Comparison of ENCODE assay signal across 18 cellular contexts in the genomic region with DNA sequence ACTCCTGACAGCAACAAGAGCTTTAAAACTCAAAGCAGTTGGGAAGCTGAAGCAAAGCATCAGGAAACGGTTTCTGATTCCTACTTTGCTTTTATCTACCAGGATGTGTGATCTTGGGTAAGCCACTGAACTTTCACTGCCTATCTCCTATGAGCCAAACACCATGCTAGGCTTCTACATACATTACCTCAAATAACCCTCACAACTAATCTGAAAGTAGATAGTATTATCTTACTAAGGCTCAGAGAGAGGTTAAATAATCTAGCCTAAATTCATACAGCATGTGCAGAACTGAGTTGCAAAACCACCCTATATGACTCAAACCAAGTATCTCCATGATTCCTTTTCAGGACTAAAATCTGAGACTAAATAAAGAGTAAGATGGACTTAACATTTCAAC.
A peak's percentile ranks its signal among the peaks of the same experiment; 100 is the strongest.
DNase-seq lines count a peak whose midpoint lies in the region; ATAC-seq, FAIRE-seq and TF ChIP-seq lines count a peak whose summit lies in the region.
"Had no signal": no experiment of that assay in that cellular context is flagged by ENCODE, and none has a peak within 500 bp of the region (broad histone marks: within the 10 kb centered on the region; RNA-seq: fewer than 3 reads in every experiment).

No MANE protein-coding gene starts in this region.

- no peaks in the 10 kb centered on the region for H3K36me3 ChIP-seq in mesendoderm (ENCODE audit: control insufficient read depth, insufficient read depth, low read length)
- H3K36me3 ChIP-seq: right atrium auricular region had no signal

- DNase-seq in D721Med (ENCODE audit: insufficient read length, low spot score), result no peak
- DNase-seq in NCI-H82 treated with DMSO at 0.1 percent for 48 hours (lab: John Stamatoyannopoulos, UW; ENCODE audit: unreplicated experiment), result peak; percentile 22
- peak; percentile 17 for DNase-seq in epithelial cell of esophagus (ENCODE audit: low read depth)
- peak; percentile 57 for DNase-seq in mesendoderm
- no peak for DNase-seq in NCI-H1417 (lab: John Stamatoyannopoulos, UW)
- DNase-seq in stimulated activated naive CD4-positive, alpha-beta T cell treated with Interleukin-2 at 50 U/mL for 16 hours (lab: John Stamatoyannopoulos, UW), result no peak
- no peak for DNase-seq in NCI-H128 (lab: John Stamatoyannopoulos, UW; ENCODE audit: unreplicated experiment)
- DNase-seq: activated CD4-positive, alpha-beta T cell treated with anti-CD3 and anti-CD28 coated beads, Interleukin-2, amount 10 ng/mL, durations not matched to agents 24 days and 14 days; activated naive CD8-positive, alpha-beta T cell treated with anti-CD3 and anti-CD28 coated beads, Interleukin-2, amount 10 ng/mL, durations not matched to agents 7 days and 5 days; CD4-positive, alpha-beta memory T cell; H9; naive B cell; NCI-H1417 treated with DMSO at 0.1 percent for 48 hours; Right ventricle myocardium superior; T-cell had no signal

- no peak overlapping the region for H3K4me3 ChIP-seq in epithelial cell of esophagus (ENCODE audit: low read length)
- no peak overlapping the region for H3K4me3 ChIP-seq in mesendoderm (ENCODE audit: low read length)
- H3K4me3 ChIP-seq: right atrium auricular region had no signal

- H3K4me1 ChIP-seq in mesendoderm (ENCODE audit: control insufficient read depth, low read depth, low read length), result no peaks in the 10 kb centered on the region

- no peak overlapping the region for H3K9ac ChIP-seq in mesendoderm (ENCODE audit: low read length)

- H2AK5ac ChIP-seq in mesendoderm (ENCODE audit: low read length), result no peak overlapping the region

- no peaks in the 10 kb centered on the region for H3K79me1 ChIP-seq in mesendoderm (ENCODE audit: low read length)

- no CpG with 5 or more reads among the region's 1 CpG for WGBS in mesendoderm (ENCODE audit: extremely low coverage, insufficient coverage, low lambda C conversion rate)

- H3K4ac ChIP-seq in mesendoderm (ENCODE audit: low read depth, low read length), result no peak overlapping the region

- no peak overlapping the region for H3K4me2 ChIP-seq in mesendoderm (ENCODE audit: low read length)

- no peaks in the 10 kb centered on the region for H3K27me3 ChIP-seq in mesendoderm (ENCODE audit: insufficient read depth, low read length, poor library complexity)
- H3K27me3 ChIP-seq: right atrium auricular region had no signal

- FAIRE-seq in D721Med (lab: Jason Lieb, UNC), result peak; percentile 46
- FAIRE-seq: GM12891 had no signal

- H2BK15ac ChIP-seq in mesendoderm (replicated peaks; ENCODE audit: low read depth), result no peak overlapping the region

- H2BK5ac ChIP-seq in mesendoderm (ENCODE audit: low read length), result no peak overlapping the region

- no peak overlapping the region for H4K8ac ChIP-seq in mesendoderm (ENCODE audit: low read depth, low read length)

- no peak overlapping the region for H3K23ac ChIP-seq in mesendoderm (ENCODE audit: low read length)

- no peaks in the 10 kb centered on the region for H3K79me2 ChIP-seq in mesendoderm (ENCODE audit: control insufficient read depth, insufficient read depth, low read length)

- H2BK120ac ChIP-seq in mesendoderm (ENCODE audit: low read depth, low read length), result no peak overlapping the region

- no peak overlapping the region for H3K18ac ChIP-seq in mesendoderm (ENCODE audit: low read length)

- ATAC-seq in GM21786 (IDR thresholded peaks at IDR 0.05; ENCODE audit: unreplicated experiment), result no peak
- ATAC-seq: T-cell had no signal

- TF ChIP-seq CTCF in D721Med (IDR thresholded peaks at IDR 0.05; ENCODE audit: insufficient read depth, missing control alignments) (no peak), epithelial cell of esophagus (IDR thresholded peaks at IDR 0.05; ENCODE audit: insufficient read depth, low read depth, low read length, missing control alignments) (no peak)

- H3K27ac ChIP-seq in mesendoderm (ENCODE audit: low read depth, low read length), result no peak overlapping the region
- H3K27ac ChIP-seq: right atrium auricular region had no signal

- no peak overlapping the region for H4K5ac ChIP-seq in mesendoderm (ENCODE audit: low read length)

- H3K56ac ChIP-seq in mesendoderm (ENCODE audit: low read length), result no peak overlapping the region

Comparison
In these comparisons a context has a peak if more than half of its experiments do, and no peak if none do; other contexts are left out.
1. DNase-seq: peak in NCI-H82 treated with DMSO at 0.1 percent for 48 hours (single experiment), epithelial cell of esophagus (single experiment) and mesendoderm (single experiment); none in D721Med (single experiment), NCI-H1417 (0 of 3), stimulated activated naive CD4-positive, alpha-beta T cell treated with Interleukin-2 at 50 U/mL for 16 hours (single experiment) and NCI-H128 (single experiment).